Comparison of ENCODE assay signal across 10 cellular contexts in the genomic region with DNA sequence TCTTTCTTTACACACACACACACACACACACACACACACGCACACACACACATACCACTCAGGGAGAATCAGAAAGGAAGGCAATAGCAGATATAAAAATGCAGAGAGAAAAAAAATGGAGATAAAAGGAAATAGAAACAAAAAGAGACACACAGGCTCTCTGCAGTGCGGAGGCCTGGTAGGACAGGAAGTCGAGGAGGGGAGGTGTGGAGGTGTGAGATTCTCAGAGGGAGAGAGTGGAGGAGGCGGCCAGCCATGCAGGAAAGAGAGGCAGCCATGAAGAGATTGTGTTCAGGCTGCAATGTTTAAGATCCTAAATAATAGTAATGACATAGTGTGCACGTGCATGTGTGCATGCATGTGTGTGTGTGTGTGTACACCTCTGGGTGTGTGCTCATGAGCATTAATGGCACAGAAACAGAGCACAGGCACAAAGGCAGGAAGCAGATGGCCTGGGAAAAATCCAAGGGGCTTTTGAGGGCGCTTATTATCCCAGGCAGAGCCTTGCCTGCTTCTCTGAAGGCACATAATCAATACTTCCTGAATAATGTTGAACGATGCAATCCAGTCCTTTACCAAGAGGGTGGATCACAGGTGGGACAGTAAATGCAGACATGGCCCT.
DNase-seq lines count a peak whose midpoint lies in the region; ATAC-seq, FAIRE-seq and TF ChIP-seq lines count a peak whose summit lies in the region.
"Had no signal": no experiment of that assay in that cellular context is flagged by ENCODE, and none has a peak within 500 bp of the region (broad histone marks: within the 10 kb centered on the region; RNA-seq: fewer than 3 reads in every experiment).

No MANE protein-coding gene starts in this region.

- H3K4me3 ChIP-seq in BLaER1 (no peak overlapping the region), gastroesophageal sphincter (no peak overlapping the region)

- peak; percentile 64 for ATAC-seq in GM19452 (IDR thresholded peaks at IDR 0.05; ENCODE audit: unreplicated experiment)
- no peak for ATAC-seq in gastroesophageal sphincter

- peak; percentile 3 for DNase-seq in activated T-cell treated with anti-CD3 and anti-CD28 coated beads for 48 hours (ENCODE audit: low read depth)
- peak; percentile 39 for DNase-seq in kidney tubule cell (ENCODE audit: low spot score)
- DNase-seq in DMS53 (lab: John Stamatoyannopoulos, UW): no peak
- no peak for DNase-seq in RPMI8226
- DNase-seq in GM12891 (ENCODE audit: insufficient read length, low spot score): no peak
- DNase-seq: DMS79 treated with DMSO at 0.1 percent for 48 hours, retina had no signal

- H3K27me3 ChIP-seq in BLaER1 (no peaks in the 10 kb centered on the region), gastroesophageal sphincter (peaks cover 6% of the 10 kb centered on the region)

- no peak for TF ChIP-seq CTCF in gastroesophageal sphincter (IDR thresholded peaks at IDR 0.05)

- H3K27ac ChIP-seq in BLaER1 (no peak overlapping the region), gastroesophageal sphincter (no peak overlapping the region)

- TF ChIP-seq POLR2A in gastroesophageal sphincter (IDR thresholded peaks at IDR 0.05) (no peak), GM12891 (IDR thresholded peaks at IDR 0.05; ENCODE audit: low read depth, low read length) (no peak)

- peak overlapping the region; percentile 43 for H3K4me2 ChIP-seq in BLaER1

- H3K9ac ChIP-seq in BLaER1: no peak overlapping the region

- H3K36me3 ChIP-seq in BLaER1 (no peaks in the 10 kb centered on the region), gastroesophageal sphincter (no peaks in the 10 kb centered on the region)

- WGBS in gastroesophageal sphincter (ENCODE audit: low coverage in 1 of 2), 2 donors: 54 to 60% methylated on average over 5 to 7 of the region's 7 CpGs

- no peak for FAIRE-seq in GM12891 (lab: Jason Lieb, UNC)

- TF ChIP-seq EP300 in gastroesophageal sphincter (IDR thresholded peaks at IDR 0.05): no peak

- H3K4me1 ChIP-seq in BLaER1: peaks cover 11% of the 10 kb centered on the region
- H3K4me1 ChIP-seq in gastroesophageal sphincter: no peaks in the 10 kb centered on the region

- H4K20me1 ChIP-seq in BLaER1: no peaks in the 10 kb centered on the region

- H3K9me3 ChIP-seq in BLaER1 (no peaks in the 10 kb centered on the region), gastroesophageal sphincter (no peaks in the 10 kb centered on the region)

TF ChIP-seq in GM12891, 5 proteins besides CTCF, POLR2A, EP300 and RAD21:
- no peak for TF ChIP-seq PAX5 (IDR thresholded peaks at IDR 0.05; ENCODE audit: insufficient read depth, low read length, severe bottlenecking)
- no peak for TF ChIP-seq POLR2AphosphoS5 (IDR thresholded peaks at IDR 0.05; ENCODE audit: low read depth, low read length)
- TF ChIP-seq POU2F2 (IDR thresholded peaks at IDR 0.05; ENCODE audit: low read depth, low read length): no peak
- TF ChIP-seq SPI1 (IDR thresholded peaks at IDR 0.05; ENCODE audit: low read depth, low read length): no peak
- no peak for TF ChIP-seq TAF1 (IDR thresholded peaks at IDR 0.05; ENCODE audit: low read depth, low read length)

Comparison
In these comparisons a context has a peak if more than half of its experiments do, and no peak if none do; other contexts are left out.
1. DNase-seq: peak in activated T-cell treated with anti-CD3 and anti-CD28 coated beads for 48 hours (single experiment) and kidney tubule cell (single experiment); none in DMS53 (single experiment), RPMI8226 (single experiment) and GM12891 (single experiment).